Comparison of ENCODE assay signal across 1 cellular context in genomic region chr6:36765943-36766648, GRCh38.
TF ChIP-seq lines count a peak whose summit lies in the region.

No MANE protein-coding gene starts in this region.

TF ChIP-seq in HEK293, 187 proteins besides CTCF, POLR2A, EP300 and RAD21 (continued from another document):
- TF ChIP-seq ZNF654 (tag by site-specific recombination; IDR thresholded peaks at IDR 0.05; ENCODE audit: low read depth) (peak; percentile 99), SCRT2 (tag by site-specific recombination; IDR thresholded peaks at IDR 0.05) (0 out of 2 replicates have a peak, but pooled peaks have one; percentile 22), SETDB1 (IDR thresholded peaks at IDR 0.05; ENCODE audit: insufficient read length, low read length) (no peak), FEZF1 (tag by site-specific recombination; IDR thresholded peaks at IDR 0.05) (no peak), ZNF621 (tag by site-specific recombination; IDR thresholded peaks at IDR 0.05) (no peak), ZNF629 (tag by site-specific recombination; IDR thresholded peaks at IDR 0.05) (0 out of 2 replicates have a peak, but pooled peaks have one; percentile 22)
